8 cellular contexts compared by ENCODE assay signal in genomic region chr12:13234045-13234641, GRCh38. TPM values are rescaled to one million over a fixed set of nuclear protein-coding genes. Genes with fewer than 3 reads are reported as not detected.
DNase-seq lines count a peak whose midpoint lies in the region; ATAC-seq and TF ChIP-seq lines count a peak whose summit lies in the region.

No MANE protein-coding gene starts in this region.

- H3K9me3 Mint-ChIP-seq in endothelial cell (ENCODE audit: unreplicated experiment), result no peaks in the 10 kb centered on the region

- H3K36me3 Mint-ChIP-seq in endothelial cell (ENCODE audit: low read depth, unreplicated experiment), result no peaks in the 10 kb centered on the region

- H3K27ac Mint-ChIP-seq in endothelial cell (ENCODE audit: unreplicated experiment), result no peak overlapping the region

- TF ChIP-seq CTCF in endothelial cell (IDR thresholded peaks at IDR 0.05; ENCODE audit: unreplicated experiment), result peak; percentile 95

- no peak overlapping the region for H3K4me3 Mint-ChIP-seq in endothelial cell (ENCODE audit: unreplicated experiment)

- peaks cover under 1% of the 10 kb centered on the region for H3K27me3 Mint-ChIP-seq in endothelial cell (ENCODE audit: unreplicated experiment)

- H3K4me1 Mint-ChIP-seq in endothelial cell (ENCODE audit: unreplicated experiment), result peaks cover 2% of the 10 kb centered on the region

- peak; percentile 58 for ATAC-seq in HG03280 (IDR thresholded peaks at IDR 0.05; ENCODE audit: unreplicated experiment)
- no peak for ATAC-seq in HG03045 (IDR thresholded peaks at IDR 0.05; ENCODE audit: unreplicated experiment)
- no peak for ATAC-seq in HG02981 (IDR thresholded peaks at IDR 0.05; ENCODE audit: unreplicated experiment)

- peak; percentile 47 for DNase-seq in SIG-M5 treated with dmso at 0.1 percent for 504 hours (lab: John Stamatoyannopoulos, UW; ENCODE audit: unreplicated experiment)
- DNase-seq in SIG-M5 (lab: John Stamatoyannopoulos, UW), result no peak
- DNase-seq in T follicular helper cell (ENCODE audit: low read depth), result peak; percentile 12
- peak; percentile 67 for DNase-seq in endothelial cell (ENCODE audit: low spot score)
- peak; percentile 74 for DNase-seq in myocyte (ENCODE audit: low read depth)

RNA-seq across cellular contexts. Expression of gene EMP1, which starts 37.6 kb away (rescaled TPM):
- 273 TPM for total RNA-seq in endothelial cell (ENCODE audit: unreplicated experiment)
- 54.9 and 141 TPM in 2 replicates for total RNA-seq in myocyte
- polyA plus RNA-seq in myocyte (2012), result 267 TPM
